8 cellular contexts compared by ENCODE assay signal in the genomic region with DNA sequence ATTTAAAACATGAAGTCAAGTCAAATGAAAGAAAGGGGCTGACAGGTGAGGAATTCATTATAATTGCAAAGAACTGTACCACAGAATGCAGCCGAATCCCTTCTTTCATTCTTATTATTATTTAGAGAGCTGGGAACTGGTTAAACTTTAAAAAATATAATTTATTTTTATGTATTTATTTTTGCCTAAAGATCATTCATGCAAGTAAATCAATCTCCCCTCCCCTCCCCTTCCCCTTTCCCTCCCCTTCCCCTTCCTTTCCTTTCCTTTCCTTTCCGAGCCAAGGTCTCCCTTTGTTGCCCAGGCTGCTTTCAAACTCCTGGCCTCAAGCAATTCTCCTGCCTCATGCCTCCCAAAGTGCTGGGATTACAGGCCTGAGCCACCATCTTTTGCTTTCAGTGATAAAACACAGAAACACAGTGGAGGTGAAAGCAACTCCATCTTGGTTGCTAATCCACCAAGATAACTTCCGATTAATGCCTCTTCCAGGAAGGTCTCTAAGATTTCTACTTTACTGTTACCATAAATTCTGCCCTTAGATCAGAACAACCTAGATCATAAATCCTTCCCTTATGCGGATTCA. TPM values are rescaled to one million over a fixed set of nuclear protein-coding genes. Genes with fewer than 3 reads are reported as not detected.
DNase-seq lines count a peak whose midpoint lies in the region; ATAC-seq and TF ChIP-seq lines count a peak whose summit lies in the region.

No MANE protein-coding gene starts in this region.

- 64% methylated on average over 4 of the region's 4 CpGs for WGBS in right lobe of liver (ENCODE audit: insufficient coverage, low coverage, low lambda C conversion rate, missing lambda C conversion rate)

- peaks cover 0 to 30% (median 10%) of the 10 kb centered on the region in 4 donors for H3K4me1 ChIP-seq in right lobe of liver

- no peak for TF ChIP-seq CTCF in right lobe of liver (IDR thresholded peaks at IDR 0.05)
- TF ChIP-seq CTCF in omental fat pad (IDR thresholded peaks at IDR 0.05) = no peak

- POLR2A ChIA-PET in activated CD4-positive, alpha-beta T cell treated with anti-CD3 and anti-CD28 coated beads, Interleukin-2, amount 10 ng/mL, durations not matched to agents 7 days and 5 days (lab: Charles Lee) = interaction anchor here (0.6 kb wide), 3 partner anchors 10 to 171 kb away, joined by 3 read pairs; no protein-coding TSS in a partner anchor

- H3K4me3 ChIP-seq in right lobe of liver = no peak overlapping the region

- no peaks in the 10 kb centered on the region for H3K27me3 Mint-ChIP-seq in activated CD4-positive, alpha-beta T cell treated with anti-CD3 and anti-CD28 coated beads, Interleukin-2, amount 10 ng/mL, durations not matched to agents 7 days and 5 days
- H3K27me3 Mint-ChIP-seq in activated T-helper 2 cell treated with anti-CD3 and anti-CD28 coated beads, Interferon-gamma antibody, Interleukin-2, Interleukin-4, amounts not matched to agents 10 μg/mL and 5 μg/mL and 100 μg/mL, durations not matched to agents 14 hours and 24 hours and 36 hours (ENCODE audit: low read depth) = no peaks in the 10 kb centered on the region

- no peak for DNase-seq in activated CD4-positive, alpha-beta T cell treated with anti-CD3 and anti-CD28 coated beads, Interleukin-2, amount 10 ng/mL, durations not matched to agents 7 days and 5 days
- DNase-seq in activated CD4-positive, alpha-beta T cell treated with anti-CD3 and anti-CD28 coated beads for 4 hours = no peak
- no peak for DNase-seq in activated T-helper 2 cell treated with anti-CD3 and anti-CD28 coated beads, Interferon-gamma antibody, Interleukin-2, Interleukin-4, amounts not matched to agents 10 μg/mL and 5 μg/mL and 100 μg/mL, durations not matched to agents 14 hours and 24 hours and 36 hours (ENCODE audit: low spot score)
- DNase-seq in right lobe of liver (no peak), 8988T (no peak), omental fat pad (ENCODE audit: low spot score) (no peak)
- no peak for DNase-seq in stimulated activated CD4-positive, alpha-beta T cell treated with anti-CD3 and anti-CD28 coated beads, Interleukin-12 subunit alpha, Interleukin-12 subunit beta, amount 100 ng/mL, for 4 hours

- no peaks in the 10 kb centered on the region for H3K36me3 ChIP-seq in right lobe of liver

- H3K36me3 Mint-ChIP-seq in activated CD4-positive, alpha-beta T cell treated with anti-CD3 and anti-CD28 coated beads, Interleukin-2, amount 10 ng/mL, durations not matched to agents 7 days and 5 days (ENCODE audit: low read depth) = no peaks in the 10 kb centered on the region
- no peaks in the 10 kb centered on the region for H3K36me3 Mint-ChIP-seq in activated T-helper 2 cell treated with anti-CD3 and anti-CD28 coated beads, Interferon-gamma antibody, Interleukin-2, Interleukin-4, amounts not matched to agents 10 μg/mL and 5 μg/mL and 100 μg/mL, durations not matched to agents 14 hours and 24 hours and 36 hours (ENCODE audit: low read depth)

- TF ChIP-seq POLR2A in right lobe of liver (IDR thresholded peaks at IDR 0.05) = no peak

- peaks cover 71% of the 10 kb centered on the region for H3K4me1 Mint-ChIP-seq in activated CD4-positive, alpha-beta T cell treated with anti-CD3 and anti-CD28 coated beads, Interleukin-2, amount 10 ng/mL, durations not matched to agents 7 days and 5 days
- H3K4me1 Mint-ChIP-seq in activated T-helper 2 cell treated with anti-CD3 and anti-CD28 coated beads, Interferon-gamma antibody, Interleukin-2, Interleukin-4, amounts not matched to agents 10 μg/mL and 5 μg/mL and 100 μg/mL, durations not matched to agents 14 hours and 24 hours and 36 hours (ENCODE audit: low read depth) = peaks cover 56% of the 10 kb centered on the region

- intact Hi-C loops in activated T-helper 2 cell treated with anti-CD3 and anti-CD28 coated beads, Interferon-gamma antibody, Interleukin-2, Interleukin-4, amounts not matched to agents 10 μg/mL and 5 μg/mL and 100 μg/mL, durations not matched to agents 14 hours and 24 hours and 36 hours (cut with micrococcal nuclease) = loop anchor here (2.0 kb wide), 2 partner anchors 72 to 1206 kb away; partner anchors contain the start of gene BRI3BP
- intact Hi-C loops in right lobe of liver (cut with DNase I) = no loop called here

- CTCF ChIA-PET in activated CD4-positive, alpha-beta T cell treated with anti-CD3 and anti-CD28 coated beads, Interleukin-2, amount 10 ng/mL, durations not matched to agents 7 days and 5 days (lab: Charles Lee) = interaction anchor here (3.5 to 10.6 kb wide), 3 partner anchors 7 to 18 kb away, joined by 18 to 122 read pairs (median 42); no protein-coding TSS in a partner anchor

- H3K27ac ChIP-seq in right lobe of liver = peak overlapping the region in 2 of 3 donors; percentile 100
- H3K27ac ChIP-seq in temporal lobe (ENCODE audit: low read depth, low read length) = peak overlapping the region; percentile 81

- peak overlapping the region; percentile 97 for H3K27ac Mint-ChIP-seq in activated CD4-positive, alpha-beta T cell treated with anti-CD3 and anti-CD28 coated beads, Interleukin-2, amount 10 ng/mL, durations not matched to agents 7 days and 5 days
- peak overlapping the region; percentile 98 for H3K27ac Mint-ChIP-seq in activated T-helper 2 cell treated with anti-CD3 and anti-CD28 coated beads, Interferon-gamma antibody, Interleukin-2, Interleukin-4, amounts not matched to agents 10 μg/mL and 5 μg/mL and 100 μg/mL, durations not matched to agents 14 hours and 24 hours and 36 hours

- ATAC-seq in right lobe of liver (no peak), omental fat pad (ENCODE audit: low FRiP score) (no peak)

- H3K9me3 ChIP-seq in right lobe of liver = no peaks in the 10 kb centered on the region

- no peaks in the 10 kb centered on the region for H3K9me3 Mint-ChIP-seq in activated CD4-positive, alpha-beta T cell treated with anti-CD3 and anti-CD28 coated beads, Interleukin-2, amount 10 ng/mL, durations not matched to agents 7 days and 5 days
- H3K9me3 Mint-ChIP-seq in activated T-helper 2 cell treated with anti-CD3 and anti-CD28 coated beads, Interferon-gamma antibody, Interleukin-2, Interleukin-4, amounts not matched to agents 10 μg/mL and 5 μg/mL and 100 μg/mL, durations not matched to agents 14 hours and 24 hours and 36 hours = no peaks in the 10 kb centered on the region

- H3K4me3 Mint-ChIP-seq in activated CD4-positive, alpha-beta T cell treated with anti-CD3 and anti-CD28 coated beads, Interleukin-2, amount 10 ng/mL, durations not matched to agents 7 days and 5 days = peak overlapping the region; percentile 67
- peak overlapping the region; percentile 81 for H3K4me3 Mint-ChIP-seq in activated T-helper 2 cell treated with anti-CD3 and anti-CD28 coated beads, Interferon-gamma antibody, Interleukin-2, Interleukin-4, amounts not matched to agents 10 μg/mL and 5 μg/mL and 100 μg/mL, durations not matched to agents 14 hours and 24 hours and 36 hours (ENCODE audit: low read depth)

- no peaks in the 10 kb centered on the region for H3K27me3 ChIP-seq in right lobe of liver

RNA-seq across cellular contexts. Expression of gene UBC, which starts 6.0 kb away (rescaled TPM):
- total RNA-seq in activated CD4-positive, alpha-beta T cell treated with anti-CD3 and anti-CD28 coated beads, Interleukin-2, amount 10 ng/mL, durations not matched to agents 7 days and 5 days = 100 to 1,000 TPM; 749 to 755 TPM
- total RNA-seq in activated T-helper 2 cell treated with anti-CD3 and anti-CD28 coated beads, Interferon-gamma antibody, Interleukin-2, Interleukin-4, amounts not matched to agents 10 μg/mL and 5 μg/mL and 100 μg/mL, durations not matched to agents 14 hours and 24 hours and 36 hours = 831 and 874 TPM in 2 replicates
- total RNA-seq in right lobe of liver (1,000 to 10,000 TPM in 1 of 6 experiments, 100 to 1,000 TPM in 5; 390 to 1,023 (median 604) TPM), temporal lobe (846 TPM), omental fat pad (1,000 to 10,000 TPM; 1,220 to 2,129 (median 1,369) TPM)

RNA-seq across cellular contexts. Expression of gene SCARB1, which starts 56.8 kb away (rescaled TPM):
- 1 to 10 TPM; 5.3 to 6.2 TPM for total RNA-seq in activated CD4-positive, alpha-beta T cell treated with anti-CD3 and anti-CD28 coated beads, Interleukin-2, amount 10 ng/mL, durations not matched to agents 7 days and 5 days
- 25.8 and 27.1 TPM in 2 replicates for total RNA-seq in activated T-helper 2 cell treated with anti-CD3 and anti-CD28 coated beads, Interferon-gamma antibody, Interleukin-2, Interleukin-4, amounts not matched to agents 10 μg/mL and 5 μg/mL and 100 μg/mL, durations not matched to agents 14 hours and 24 hours and 36 hours
- 100 to 1,000 TPM; 128 to 359 (median 214) TPM for total RNA-seq in right lobe of liver
- total RNA-seq in temporal lobe = 12.5 TPM
- 10 to 100 TPM; 24.2 to 79.4 (median 59.4) TPM for total RNA-seq in omental fat pad
